ENCODE assay signal across 11 cellular contexts in the genomic region with DNA sequence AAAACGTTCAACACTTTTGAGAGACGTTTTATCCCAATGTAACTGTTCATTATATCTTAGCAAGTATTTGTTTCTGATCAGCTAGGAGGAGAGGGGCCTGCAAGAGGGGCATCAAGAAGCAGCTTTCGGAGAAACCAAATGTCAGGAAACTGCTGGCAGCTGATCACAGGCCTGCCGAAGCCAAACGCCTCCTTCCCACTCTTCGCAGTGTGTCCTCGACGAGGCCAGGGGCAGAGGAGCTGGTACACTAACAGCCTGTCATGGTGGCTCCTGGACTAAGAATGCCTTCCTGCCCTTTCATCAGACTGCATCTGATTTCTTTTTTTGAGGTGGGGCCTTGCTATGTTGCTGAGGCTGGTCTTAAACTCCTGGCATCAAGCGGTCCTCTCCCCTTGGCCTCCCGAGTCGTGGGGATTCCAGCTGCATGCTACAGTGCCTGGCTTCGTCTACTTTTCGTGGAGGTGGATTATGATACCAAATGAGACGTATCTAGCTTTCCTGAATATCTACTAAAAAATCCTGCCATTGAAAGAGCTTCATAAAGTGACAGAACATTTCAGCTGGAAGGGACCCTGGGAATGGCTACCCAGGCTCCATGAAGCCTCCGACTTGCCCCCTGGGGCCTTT.
DNase-seq lines count a peak whose midpoint lies in the region; ATAC-seq, FAIRE-seq and TF ChIP-seq lines count a peak whose summit lies in the region.
"Had no signal": no experiment of that assay in that cellular context is flagged by ENCODE, and none has a peak within 500 bp of the region (broad histone marks: within the 10 kb centered on the region; RNA-seq: fewer than 3 reads in every experiment).

No MANE protein-coding gene starts in this region.

- CTCF ChIA-PET in RWPE1 (lab: Yijun Ruan, JAX), result interaction anchor here (0.6 to 2.7 kb wide), 11 partner anchors 11 to 959 kb away, joined by 3 to 23 read pairs (median 4); no protein-coding TSS in a partner anchor
- CTCF ChIA-PET in H1 (lab: Charles Lee; ENCODE audit: partially characterized antibody), result interaction anchor here (0.6 to 11.1 kb wide), 43 partner anchors 8 to 413 kb away, joined by 3 to 180 read pairs (median 5); a partner anchor contains a TSS

- no peak overlapping the region for H3K9ac ChIP-seq in H1 (replicated peaks in 1 of 4; ENCODE audit: extremely low read depth in 1 of 4, low read depth in 3 of 4, low read length in 3 of 4)
- H3K9ac ChIP-seq: KMS-11 had no signal

- TF ChIP-seq POLR2A in H1 (IDR thresholded peaks at IDR 0.05; ENCODE audit: control extremely low read depth in 1 of 2, low read depth in 2 of 2, low read length in 2 of 2), result no peak

- H3K4me1 ChIP-seq in H1 (replicated peaks in 1 of 4; ENCODE audit: control insufficient read depth in 3 of 4, insufficient read depth in 4 of 4, low read length in 3 of 4), result peaks cover 11 to 27% (median 22%) of the 10 kb centered on the region in 4 experiments
- H3K4me1 ChIP-seq in muscle layer of duodenum (ENCODE audit: control insufficient read depth in 1 of 2, insufficient read depth in 2 of 2, low read length in 2 of 2), result peaks cover 0 to 44% of the 10 kb centered on the region in 2 donors
- peaks cover 0 to 50% (median 35%) of the 10 kb centered on the region in 4 donors for H3K4me1 ChIP-seq in tibial artery

- H2BK12ac ChIP-seq in H1 (ENCODE audit: low read depth, low read length), result 0 out of 2 replicates have a peak overlapping the region, but pooled peaks have one; percentile 6

- no peak for TF ChIP-seq EP300 in H1 (IDR thresholded peaks at IDR 0.05; ENCODE audit: borderline replicate concordance in 1 of 2, low read depth in 2 of 2, low read length in 2 of 2)

- 0 out of 2 replicates have a peak overlapping the region, but pooled peaks have one; percentile 1 for H4K8ac ChIP-seq in H1 (ENCODE audit: extremely low read depth, insufficient read depth, low read length)

- H3K79me2 ChIP-seq in H1 (ENCODE audit: control insufficient read depth in 1 of 2, insufficient read depth in 2 of 2, low read length in 2 of 2), result no peaks in the 10 kb centered on the region

- POLR2A ChIA-PET in RWPE1 (lab: Yijun Ruan, JAX; ENCODE audit: low non-redundant PET), result no interaction called here
- POLR2A ChIA-PET in H1 (lab: Charles Lee; ENCODE audit: partially characterized antibody), result interaction anchor here (0.6 to 1.8 kb wide), 6 partner anchors 46 to 183 kb away, joined by 3 read pairs; no protein-coding TSS in a partner anchor

- no peak for FAIRE-seq in H1 (lab: Jason Lieb, UNC)

- H3K23ac ChIP-seq in H1 (ENCODE audit: insufficient read length), result no peak overlapping the region

- H2BK5ac ChIP-seq in H1 (ENCODE audit: low read depth, low read length), result 0 out of 2 replicates have a peak overlapping the region, but pooled peaks have one; percentile 3

- peaks cover 14% of the 10 kb centered on the region for H3K4me1 Mint-ChIP-seq in activated CD4-positive, alpha-beta T cell treated with anti-CD3 and anti-CD28 coated beads, Interleukin-2, amount 10 ng/mL, durations not matched to agents 24 days and 14 days

- no peak overlapping the region for H2BK20ac ChIP-seq in H1 (ENCODE audit: low read length)

- H3K4me3 Mint-ChIP-seq in activated CD4-positive, alpha-beta T cell treated with anti-CD3 and anti-CD28 coated beads, Interleukin-2, amount 10 ng/mL, durations not matched to agents 24 days and 14 days, result no peak overlapping the region
- H3K4me3 Mint-ChIP-seq: CD4-positive, alpha-beta memory T cell had no signal

- H3K27me3 ChIP-seq in H1 (replicated peaks in 1 of 4; ENCODE audit: control insufficient read depth in 3 of 4, extremely low read depth in 1 of 4, insufficient read depth in 3 of 4, low read length in 3 of 4), result no peaks in the 10 kb centered on the region
- H3K27me3 ChIP-seq in muscle layer of duodenum (ENCODE audit: low read depth, low read length), result no peaks in the 10 kb centered on the region
- H3K27me3 ChIP-seq in tibial artery, result no peaks in the 10 kb centered on the region
- H3K27me3 ChIP-seq: vagina had no signal

- H4K5ac ChIP-seq in H1 (ENCODE audit: insufficient read length, low read depth, low read length), result no peak overlapping the region

- H3K18ac ChIP-seq in H1 (ENCODE audit: extremely low read depth, low read length), result peak overlapping the region; percentile 28; the same call in 1 of the 2 replicates

- no peaks in the 10 kb centered on the region for H4K20me1 ChIP-seq in H1 (replicated peaks in 1 of 2; ENCODE audit: control insufficient read depth in 1 of 2, insufficient read depth in 2 of 2, low read length in 2 of 2)

- peaks cover 20% of the 10 kb centered on the region for H3K36me3 Mint-ChIP-seq in activated CD4-positive, alpha-beta T cell treated with anti-CD3 and anti-CD28 coated beads, Interleukin-2, amount 10 ng/mL, durations not matched to agents 24 days and 14 days (ENCODE audit: low read depth)

- H3K4me2 ChIP-seq in H1 (ENCODE audit: insufficient read depth in 1 of 2, low read depth in 2 of 2, low read length in 2 of 2), result no peak overlapping the region
- H3K4me2 ChIP-seq: KMS-11 had no signal

- no peaks in the 10 kb centered on the region for H3K9me3 Mint-ChIP-seq in activated CD4-positive, alpha-beta T cell treated with anti-CD3 and anti-CD28 coated beads, Interleukin-2, amount 10 ng/mL, durations not matched to agents 24 days and 14 days
- H3K9me3 Mint-ChIP-seq: CD4-positive, alpha-beta memory T cell had no signal

- H2BK120ac ChIP-seq in H1 (replicated peaks; ENCODE audit: low read depth, low read length), result no peak overlapping the region

- no peak overlapping the region for H4K91ac ChIP-seq in H1 (replicated peaks; ENCODE audit: insufficient read length, low read length)

- peaks cover 0 to 5% (median 1%) of the 10 kb centered on the region in 4 experiments; a peak in 3 of 8 replicates for H3K36me3 ChIP-seq in H1 (ENCODE audit: control insufficient read depth in 2 of 4, insufficient read depth in 4 of 4, low read length in 3 of 4)
- H3K36me3 ChIP-seq in muscle layer of duodenum (ENCODE audit: control insufficient read depth in 1 of 2, insufficient read depth in 2 of 2, low read length in 2 of 2), result peaks cover 5 to 11% of the 10 kb centered on the region in 2 donors
- H3K36me3 ChIP-seq in tibial artery, result peaks cover 8 to 32% (median 13%) of the 10 kb centered on the region in 3 donors

- WGBS in H1 (ENCODE audit: extremely low coverage in 1 of 2, insufficient coverage in 1 of 2, insufficient read length in 1 of 2, insufficient replicate concordance in 2 of 2, low coverage in 1 of 2, low lambda C conversion rate in 2 of 2, missing lambda C conversion rate in 1 of 2), 2 experiments, result 94% methylated on average over 15 of the region's 15 CpGs; no CpG with 5 or more reads in 1 of the 2 experiments

- no peak overlapping the region for H3K27ac Mint-ChIP-seq in activated CD4-positive, alpha-beta T cell treated with anti-CD3 and anti-CD28 coated beads, Interleukin-2, amount 10 ng/mL, durations not matched to agents 24 days and 14 days

- H3K23me2 ChIP-seq in H1 (ENCODE audit: low read depth, low read length), result no peaks in the 10 kb centered on the region

- no peak overlapping the region for H3K14ac ChIP-seq in H1 (ENCODE audit: insufficient read length)

- TF ChIP-seq RAD21 in H1 (IDR thresholded peaks at IDR 0.05 in 1 of 2, conservative IDR thresholded peaks at IDR 0.05 in 1 of 2; ENCODE audit: low read depth in 2 of 2, low read length in 2 of 2), result no peak

- H3K9me3 ChIP-seq in H1 (ENCODE audit: insufficient read depth in 2 of 2, low read depth in 1 of 2, low read length in 1 of 2), result no peaks in the 10 kb centered on the region
- H3K9me3 ChIP-seq in muscle layer of duodenum (ENCODE audit: control insufficient read depth in 1 of 2, low read length in 2 of 2), result no peaks in the 10 kb centered on the region
- H3K9me3 ChIP-seq in tibial artery, result no peaks in the 10 kb centered on the region
- H3K9me3 ChIP-seq: vagina had no signal

- intact Hi-C loops in tibial artery (cut with DNase I; ENCODE audit: low total_unique reads), result loop anchor here (2.0 to 10.0 kb wide), 4 partner anchors 40 to 182 kb away; a partner anchor contains a TSS
- intact Hi-C loops in posterior cingulate gyrus (cut with DNase I), result loop anchor here (1.0 to 5.0 kb wide), 4 partner anchors 43 to 613 kb away; a partner anchor contains a TSS
- intact Hi-C loops in activated CD4-positive, alpha-beta T cell treated with anti-CD3 and anti-CD28 coated beads, Interleukin-2, amount 10 ng/mL, durations not matched to agents 24 days and 14 days (cut with micrococcal nuclease), result loop anchor here (1.0 to 10.0 kb wide), 4 partner anchors 50 to 182 kb away; no protein-coding TSS in a partner anchor

- H2BK15ac ChIP-seq in H1 (ENCODE audit: low read length), result no peak overlapping the region

- no peak for ATAC-seq in GM18519 (IDR thresholded peaks at IDR 0.05; ENCODE audit: low FRiP score, unreplicated experiment)

- H3K79me1 ChIP-seq in H1 (ENCODE audit: low read depth, low read length), result no peaks in the 10 kb centered on the region

- H3K27ac ChIP-seq in RWPE1 (peak overlapping the region; percentile 90), H1 (ENCODE audit: low read depth, low read length) (no peak overlapping the region), muscle layer of duodenum (ENCODE audit: low read length) (peak overlapping the region; percentile 68), tibial artery (peak overlapping the region; percentile 71 to 75)
- H3K27ac ChIP-seq: KMS-11 had no signal

- H3K56ac ChIP-seq in H1 (replicated peaks; ENCODE audit: insufficient read length, low read depth, low read length), result no peak overlapping the region

- H2AK5ac ChIP-seq in H1 (ENCODE audit: low read depth, low read length), result no peak overlapping the region

- H3K4ac ChIP-seq in H1 (replicated peaks; ENCODE audit: insufficient read length, low read depth, low read length), result no peak overlapping the region

- no peaks in the 10 kb centered on the region for H3K27me3 Mint-ChIP-seq in activated CD4-positive, alpha-beta T cell treated with anti-CD3 and anti-CD28 coated beads, Interleukin-2, amount 10 ng/mL, durations not matched to agents 24 days and 14 days
- H3K27me3 Mint-ChIP-seq: CD4-positive, alpha-beta memory T cell had no signal

- H2AFZ ChIP-seq in H1 (ENCODE audit: low read length), result no peak overlapping the region

- DNase-seq in RWPE1 (ENCODE audit: low spot score), result no peak
- DNase-seq in H1 (ENCODE audit: low read depth in 1 of 2, low spot score in 2 of 2), result no peak
- peak in 1 of 2 donors; percentile 48 for DNase-seq in tibial artery
- DNase-seq in posterior cingulate gyrus, result no peak
- no peak for DNase-seq in activated CD4-positive, alpha-beta T cell treated with anti-CD3 and anti-CD28 coated beads, Interleukin-2, amount 10 ng/mL, durations not matched to agents 24 days and 14 days
- DNase-seq: NCI-H446 treated with DMSO at 0.1 percent for 48 hours had no signal

- TF ChIP-seq CTCF in RWPE1 (conservative IDR thresholded peaks at IDR 0.05; ENCODE audit: low read depth), result no peak
- no peak for TF ChIP-seq CTCF in H1 (IDR thresholded peaks at IDR 0.05; ENCODE audit: control extremely low read depth in 1 of 3, insufficient read depth in 1 of 3, low read depth in 1 of 3, low read length in 3 of 3)
- TF ChIP-seq CTCF in tibial artery (IDR thresholded peaks at IDR 0.05), result no peak

- H3K4me3 ChIP-seq in H1 (ENCODE audit: extremely low read depth in 1 of 4, insufficient read depth in 2 of 4, low read depth in 3 of 4, low read length in 4 of 4) (no peak overlapping the region), muscle layer of duodenum (ENCODE audit: low read depth in 1 of 2, low read length in 2 of 2) (no peak overlapping the region), tibial artery (no peak overlapping the region)
- H3K4me3 ChIP-seq: vagina had no signal
